8 cellular contexts compared by ENCODE assay signal in genomic region chr1:153921803-153922075, GRCh38. TPM values are rescaled to one million over a fixed set of nuclear protein-coding genes. Genes with fewer than 3 reads are reported as not detected.
A peak's percentile ranks its signal among the peaks of the same experiment; 100 is the strongest.
DNase-seq lines count a peak whose midpoint lies in the region; ATAC-seq and TF ChIP-seq lines count a peak whose summit lies in the region.

No MANE protein-coding gene starts in this region.

- ATAC-seq in GM19395 (IDR thresholded peaks at IDR 0.05; ENCODE audit: unreplicated experiment), result no peak

- TF ChIP-seq CTCF in endothelial cell (IDR thresholded peaks at IDR 0.05; ENCODE audit: unreplicated experiment), result no peak
- TF ChIP-seq CTCF in nephron progenitor cell (IDR thresholded peaks at IDR 0.05), result no peak

- peak overlapping the region; percentile 86 for H3K27ac Mint-ChIP-seq in endothelial cell (ENCODE audit: unreplicated experiment)
- peak overlapping the region; percentile 88 for H3K27ac Mint-ChIP-seq in nephron progenitor cell

- peaks cover 5% of the 10 kb centered on the region for H3K27me3 Mint-ChIP-seq in endothelial cell (ENCODE audit: unreplicated experiment)
- no peaks in the 10 kb centered on the region for H3K27me3 Mint-ChIP-seq in nephron progenitor cell (ENCODE audit: low read depth, poor library complexity)

- peak overlapping the region; percentile 93 for H3K4me3 Mint-ChIP-seq in endothelial cell (ENCODE audit: unreplicated experiment)
- H3K4me3 Mint-ChIP-seq in nephron progenitor cell, result peak overlapping the region; percentile 93

- H3K4me1 Mint-ChIP-seq in endothelial cell (ENCODE audit: unreplicated experiment) (peaks cover 27% of the 10 kb centered on the region), nephron progenitor cell (peaks cover 49% of the 10 kb centered on the region)

- H3K36me3 Mint-ChIP-seq in endothelial cell (ENCODE audit: low read depth, unreplicated experiment) (no peaks in the 10 kb centered on the region), nephron progenitor cell (ENCODE audit: low read depth) (no peaks in the 10 kb centered on the region)

- DNase-seq in NCI-H510A treated with DMSO at 0.1 percent for 48 hours (lab: John Stamatoyannopoulos, UW), result peak; percentile 30
- DNase-seq in NCI-H510A (lab: John Stamatoyannopoulos, UW), result no peak
- peak; percentile 41 for DNase-seq in SK-N-DZ (ENCODE audit: low spot score)
- DNase-seq in endothelial cell (ENCODE audit: low spot score), result no peak
- DNase-seq in nephron progenitor cell, result no peak
- no peak for DNase-seq in T1000 (lab: John Stamatoyannopoulos, UW)
- DNase-seq in MV-4-11 (lab: John Stamatoyannopoulos, UW), result no peak

- no peaks in the 10 kb centered on the region for H3K9me3 Mint-ChIP-seq in endothelial cell (ENCODE audit: unreplicated experiment)
- no peaks in the 10 kb centered on the region for H3K9me3 Mint-ChIP-seq in nephron progenitor cell

RNA-seq across cellular contexts. Expression of gene GATAD2B, which starts 1.0 kb away (rescaled TPM):
- 11.9 and 13.8 TPM in 2 replicates for polyA plus RNA-seq in SK-N-DZ (2014; cell fraction: cytosol; rRNA removed)
- polyA plus RNA-seq in SK-N-DZ (2014; cell fraction: nucleus; rRNA removed), result 12.8 and 20.9 TPM in 2 replicates
- total RNA-seq in endothelial cell (ENCODE audit: unreplicated experiment), result 45.4 TPM

RNA-seq across cellular contexts. Expression of gene DENND4B, which starts 24.8 kb away (rescaled TPM):
- 17.6 and 24.2 TPM in 2 replicates for polyA plus RNA-seq in SK-N-DZ (2014; cell fraction: cytosol; rRNA removed)
- 256 and 294 TPM in 2 replicates for polyA plus RNA-seq in SK-N-DZ (2014; cell fraction: nucleus; rRNA removed)
- 53.1 TPM for total RNA-seq in endothelial cell (ENCODE audit: unreplicated experiment)

RNA-seq across cellular contexts. Expression of gene CRTC2, which starts 36.7 kb away (rescaled TPM):
- polyA plus RNA-seq in SK-N-DZ (2014; cell fraction: cytosol; rRNA removed), result 16.4 and 20.1 TPM in 2 replicates
- polyA plus RNA-seq in SK-N-DZ (2014; cell fraction: nucleus; rRNA removed), result 31.1 and 37.9 TPM in 2 replicates
- 69.9 TPM for total RNA-seq in endothelial cell (ENCODE audit: unreplicated experiment)

RNA-seq across cellular contexts. Expression of gene SLC39A1, which starts 41.6 kb away (rescaled TPM):
- polyA plus RNA-seq in SK-N-DZ (2014; cell fraction: cytosol; rRNA removed), result 160 and 175 TPM in 2 replicates
- polyA plus RNA-seq in SK-N-DZ (2014; cell fraction: nucleus; rRNA removed), result 91.7 and 108 TPM in 2 replicates
- 136 TPM for total RNA-seq in endothelial cell (ENCODE audit: unreplicated experiment)

RNA-seq across cellular contexts. Expression of gene CREB3L4, which starts 46.0 kb away (rescaled TPM):
- 138 and 168 TPM in 2 replicates for polyA plus RNA-seq in SK-N-DZ (2014; cell fraction: cytosol; rRNA removed)
- 421 and 425 TPM in 2 replicates for polyA plus RNA-seq in SK-N-DZ (2014; cell fraction: nucleus; rRNA removed)
- total RNA-seq in endothelial cell (ENCODE audit: unreplicated experiment), result 13.2 TPM

Comparison
In these comparisons a context has a peak if more than half of its experiments do, and no peak if none do; other contexts are left out.
1. DNase-seq: peak in NCI-H510A treated with DMSO at 0.1 percent for 48 hours (single experiment) and SK-N-DZ (single experiment); none in NCI-H510A (single experiment), endothelial cell (single experiment), nephron progenitor cell (single experiment), T1000 (single experiment) and MV-4-11 (single experiment).